18 cellular contexts compared by ENCODE assay signal in genomic region chr20:59120491-59120890, GRCh38. TPM values are rescaled to one million over a fixed set of nuclear protein-coding genes. Genes with fewer than 3 reads are reported as not detected.
DNase-seq lines count a peak whose midpoint lies in the region; ATAC-seq and TF ChIP-seq lines count a peak whose summit lies in the region.
"Had no signal": no experiment of that assay in that cellular context is flagged by ENCODE, and none has a peak within 500 bp of the region (broad histone marks: within the 10 kb centered on the region; RNA-seq: fewer than 3 reads in every experiment).

No MANE protein-coding gene starts in this region.

- peaks cover 92% of the 10 kb centered on the region for H3K4me1 Mint-ChIP-seq in activated naive CD4-positive, alpha-beta T cell treated with anti-CD3 and anti-CD28 coated beads, Interleukin-2, amount 50 U/mL, for 24 hours

- peaks cover 0 to 16% (median 0%) of the 10 kb centered on the region in 9 donors for H3K4me1 ChIP-seq in heart right ventricle
- H3K4me1 ChIP-seq: gastroesophageal sphincter, SJSA1 had no signal

- H3K4me3 Mint-ChIP-seq in activated naive CD4-positive, alpha-beta T cell treated with anti-CD3 and anti-CD28 coated beads, Interleukin-2, amount 50 U/mL, for 24 hours: peak overlapping the region; percentile 21

- no peaks in the 10 kb centered on the region for H3K9me3 Mint-ChIP-seq in activated naive CD4-positive, alpha-beta T cell treated with anti-CD3 and anti-CD28 coated beads, Interleukin-2, amount 50 U/mL, for 24 hours

- 48 to 62% methylated on average over 7 of the region's 7 CpGs for WGBS in heart right ventricle, 2 donors

- H3K27me3 ChIP-seq in heart right ventricle: peaks cover 0 to 21% (median 0%) of the 10 kb centered on the region in 7 donors

- H3K27ac ChIP-seq in heart right ventricle: no peak overlapping the region
- H3K27ac ChIP-seq: gastroesophageal sphincter, left lung, SJSA1 had no signal

- intact Hi-C loops in heart right ventricle (cut with DNase I): no loop called here

- no peak for ATAC-seq in HG03159 (IDR thresholded peaks at IDR 0.05; ENCODE audit: unreplicated experiment)
- ATAC-seq in heart right ventricle: no peak
- ATAC-seq: gastroesophageal sphincter, left lung had no signal

- H3K27ac Mint-ChIP-seq in activated naive CD4-positive, alpha-beta T cell treated with anti-CD3 and anti-CD28 coated beads, Interleukin-2, amount 50 U/mL, for 24 hours: peak overlapping the region; percentile 100

- TF ChIP-seq CTCF in heart right ventricle (IDR thresholded peaks at IDR 0.05): no peak

- peak; percentile 33 for DNase-seq in activated T-cell treated with anti-CD3 and anti-CD28 coated beads, Interleukin-2, amount 50 U/mL, for 1 hour
- no peak for DNase-seq in activated T-cell treated with anti-CD3 and anti-CD28 coated beads for 4 hours
- DNase-seq in NOMO-1 treated with dmso at 0.1 percent for 144 hours (lab: John Stamatoyannopoulos, UW; ENCODE audit: unreplicated experiment): peak; percentile 31
- DNase-seq in stimulated activated CD8-positive, alpha-beta memory T cell treated with anti-CD3 and anti-CD28 coated beads, Interleukin-4, amount 100 ng/mL, for 48 hours: peak; percentile 43
- DNase-seq in Kasumi-1 (lab: John Stamatoyannopoulos, UW): no peak
- DNase-seq in heart right ventricle: no peak
- DNase-seq: activated CD4-positive, CD25-positive, alpha-beta regulatory T cell; amygdala; left lung; NCI-H1105 treated with DMSO at 0.1 percent for 48 hours; NCI-H526; occipital lobe had no signal

- no peaks in the 10 kb centered on the region for H3K27me3 Mint-ChIP-seq in activated naive CD4-positive, alpha-beta T cell treated with anti-CD3 and anti-CD28 coated beads, Interleukin-2, amount 50 U/mL, for 24 hours

- H3K36me3 ChIP-seq in heart right ventricle: no peaks in the 10 kb centered on the region
- H3K36me3 ChIP-seq: gastroesophageal sphincter, left lung, SJSA1 had no signal

- peaks cover 0 to 6% (median 0%) of the 10 kb centered on the region in 11 donors for H3K9me3 ChIP-seq in heart right ventricle
- H3K9me3 ChIP-seq: left lung, SJSA1 had no signal

- H3K4me3 ChIP-seq in heart right ventricle: no peak overlapping the region
- H3K4me3 ChIP-seq: gastroesophageal sphincter, left lung, SJSA1, smooth muscle cell had no signal

- H3K36me3 Mint-ChIP-seq in activated naive CD4-positive, alpha-beta T cell treated with anti-CD3 and anti-CD28 coated beads, Interleukin-2, amount 50 U/mL, for 24 hours: no peaks in the 10 kb centered on the region

RNA-seq across cellular contexts. Expression of gene ZNF831, which starts 43.1 kb away (rescaled TPM):
- under 1 TPM in 9 of 10 donors, not detected in 1; 0.02 to 0.72 (median 0.17) TPM for total RNA-seq in heart right ventricle
- under 1 TPM; 0.01 to 0.07 TPM for polyA plus RNA-seq in heart right ventricle
- total RNA-seq: SJSA1, smooth muscle cell had no signal
- polyA plus RNA-seq: AG04450, smooth muscle cell had no signal

Comparison
In these comparisons a context has a peak if more than half of its experiments do, and no peak if none do; other contexts are left out.
1. DNase-seq: peak in activated T-cell treated with anti-CD3 and anti-CD28 coated beads, Interleukin-2, amount 50 U/mL, for 1 hour (single experiment), NOMO-1 treated with dmso at 0.1 percent for 144 hours (single experiment) and stimulated activated CD8-positive, alpha-beta memory T cell treated with anti-CD3 and anti-CD28 coated beads, Interleukin-4, amount 100 ng/mL, for 48 hours (single experiment); none in activated T-cell treated with anti-CD3 and anti-CD28 coated beads for 4 hours (single experiment), Kasumi-1 (0 of 2) and heart right ventricle (0 of 2).